Comparison of ENCODE assay signal across 8 cellular contexts in genomic region chr14:20454645-20455354, GRCh38. TPM values are rescaled to one million over a fixed set of nuclear protein-coding genes. Genes with fewer than 3 reads are reported as not detected.
DNase-seq lines count a peak whose midpoint lies in the region; ATAC-seq and TF ChIP-seq lines count a peak whose summit lies in the region.

APEX1 (plus strand) TSS chr14:20455226; CDS start chr14:20455646, 420 bp downstream.
OSGEP (minus strand) TSS chr14:20454812; CDS start chr14:20454683, 129 bp downstream.

- no peaks in the 10 kb centered on the region for H3K9me3 ChIP-seq in CD8-positive, alpha-beta T cell (ENCODE audit: low read length)
- H3K9me3 ChIP-seq in lung (ENCODE audit: control insufficient read depth in 2 of 2, insufficient read depth in 1 of 2, low read length in 1 of 2): no peaks in the 10 kb centered on the region

- peaks cover 32% of the 10 kb centered on the region for H3K4me1 ChIP-seq in CD8-positive, alpha-beta T cell (ENCODE audit: insufficient read depth, low read length)
- peaks cover 5 to 9% of the 10 kb centered on the region in 2 donors for H3K4me1 ChIP-seq in lung (ENCODE audit: control insufficient read depth in 2 of 2, insufficient read depth in 2 of 2, low read length in 2 of 2)

- no peaks in the 10 kb centered on the region for H3K9me3 Mint-ChIP-seq in CD8-positive, alpha-beta T cell

- CTCF ChIA-PET in CD8-positive, alpha-beta T cell (lab: Charles Lee): interaction anchor here (0.9 to 2.9 kb wide), 6 partner anchors 13 to 159 kb away, joined by 3 to 23 read pairs (median 3); no protein-coding TSS in a partner anchor

- peak; percentile 96 to 99 (median 96) for DNase-seq in CD8-positive, alpha-beta T cell
- peak; percentile 99 for DNase-seq in HS-27A (ENCODE audit: low read depth)
- peak; percentile 88 for DNase-seq in NK-92 (lab: John Stamatoyannopoulos, UW; ENCODE audit: unreplicated experiment)
- peak; percentile 98 for DNase-seq in activated CD8-positive, alpha-beta memory T cell treated with anti-CD3 and anti-CD28 coated beads for 24 hours
- peak; percentile 95 for DNase-seq in effector CD8-positive, alpha-beta T cell (lab: John Stamatoyannopoulos, UW)
- DNase-seq in lung (ENCODE audit: low spot score): peak; percentile 99
- DNase-seq in stimulated activated CD4-positive, alpha-beta T cell treated with anti-CD3 and anti-CD28 coated beads, TNF-alpha, amount 100 ng/mL, for 4 hours (ENCODE audit: low read depth in 3 of 3): peak; percentile 83 to 96 (median 96)

- no peak within 1 kb of the TSS for H3K27ac Mint-ChIP-seq in CD8-positive, alpha-beta T cell

- H3K27me3 Mint-ChIP-seq in CD8-positive, alpha-beta T cell (ENCODE audit: low read depth): no peaks in the 10 kb centered on the region

- peak; percentile 80 for ATAC-seq in CD8-positive, alpha-beta T cell
- peak; percentile 82 for ATAC-seq in GM19467 (IDR thresholded peaks at IDR 0.05; ENCODE audit: unreplicated experiment)
- ATAC-seq in lung (ENCODE audit: insufficient read depth, low FRiP score): peak; percentile 88

- WGBS in lung, 2 donors: 0% methylated on average over 44 of the region's 44 CpGs

- POLR2A ChIA-PET in CD8-positive, alpha-beta T cell (lab: Charles Lee): interaction anchor here (0.7 to 4.5 kb wide), 15 partner anchors 9 to 229 kb away, joined by 3 to 26 read pairs (median 5); partner anchors contain the start of genes PARP2 and PNP

- H3K4me1 Mint-ChIP-seq in CD8-positive, alpha-beta T cell (ENCODE audit: low read depth): peaks cover 22% of the 10 kb centered on the region

- H3K4me3 Mint-ChIP-seq in CD8-positive, alpha-beta T cell: no peak within 1 kb of the TSS

- no peak for TF ChIP-seq CTCF in CD8-positive, alpha-beta T cell (IDR thresholded peaks at IDR 0.05)
- TF ChIP-seq CTCF in lung (IDR thresholded peaks at IDR 0.05; ENCODE audit: control extremely low read depth, extremely low read depth): no peak

- peaks cover 54% of the 10 kb centered on the region for H3K36me3 ChIP-seq in CD8-positive, alpha-beta T cell (ENCODE audit: insufficient read depth, low read length)
- H3K36me3 ChIP-seq in lung (ENCODE audit: control insufficient read depth in 2 of 2, insufficient read depth in 2 of 2, low read length in 2 of 2): peaks cover 24 to 36% of the 10 kb centered on the region in 2 donors

- H3K27me3 ChIP-seq in CD8-positive, alpha-beta T cell (ENCODE audit: insufficient read depth, low read length): no peaks in the 10 kb centered on the region
- H3K27me3 ChIP-seq in lung (ENCODE audit: control insufficient read depth, insufficient read depth): no peaks in the 10 kb centered on the region

- peak within 1 kb of the TSS; percentile 89 for H3K27ac ChIP-seq in CD8-positive, alpha-beta T cell (ENCODE audit: low read depth, low read length)
- H3K27ac ChIP-seq in lung (ENCODE audit: low read depth in 1 of 2, low read length in 1 of 2): peak within 1 kb of the TSS; percentile 96

- H3K4me3 ChIP-seq in CD8-positive, alpha-beta T cell (ENCODE audit: low read depth, low read length): peak within 1 kb of the TSS; percentile 82
- H3K4me3 ChIP-seq in lung: peak within 1 kb of the TSS; percentile 74

- intact Hi-C loops in CD8-positive, alpha-beta T cell (cut with DNase I, micrococcal nuclease): loop anchor here (1.0 to 5.0 kb wide), 12 partner anchors 14 to 518 kb away; partner anchors contain the start of genes PARP2 (in 2 of the 2), TEP1 (in 2 of the 2), CCNB1IP1 (in 1 of the 2) and PNP (in 1 of the 2)

- H3K36me3 Mint-ChIP-seq in CD8-positive, alpha-beta T cell: peaks cover 22% of the 10 kb centered on the region

RNA-seq across cellular contexts. Expression of gene APEX1, which starts in this region (rescaled TPM):
- 100 to 1,000 TPM; 120 to 123 TPM for total RNA-seq in CD8-positive, alpha-beta T cell
- 100 to 1,000 TPM in 1 of 2 donors, 10 to 100 TPM in 1; 66.2 to 144 TPM for total RNA-seq in lung
- polyA plus RNA-seq in lung: 100 to 1,000 TPM in 1 of 2 donors, 10 to 100 TPM in 1; 95.8 to 159 TPM

RNA-seq across cellular contexts. Expression of gene OSGEP, which starts in this region (rescaled TPM):
- total RNA-seq in CD8-positive, alpha-beta T cell: 10 to 100 TPM; 40.7 to 47.4 TPM
- total RNA-seq in lung: 10 to 100 TPM; 35.5 to 44.8 TPM
- polyA plus RNA-seq in lung: 10 to 100 TPM; 43.5 to 54.1 TPM

Comparison
In these comparisons a context has a peak if more than half of its experiments do, and no peak if none do; other contexts are left out.
1. Peak in every context shown above with its lines: DNase-seq, ATAC-seq, H3K4me3 ChIP-seq and H3K27ac ChIP-seq.